8 cellular contexts compared by ENCODE assay signal in genomic region chr1:12276225-12276624, GRCh38. TPM values are rescaled to one million over a fixed set of nuclear protein-coding genes. Genes with fewer than 3 reads are reported as not detected.
DNase-seq lines count a peak whose midpoint lies in the region; ATAC-seq and TF ChIP-seq lines count a peak whose summit lies in the region.

No MANE protein-coding gene starts in this region.

- DNase-seq in NOMO-1 treated with DMSO at 0.1 percent for 48 hours (lab: John Stamatoyannopoulos, UW; ENCODE audit: unreplicated experiment) (peak; percentile 21), NOMO-1 (lab: John Stamatoyannopoulos, UW; ENCODE audit: unreplicated experiment in 2 of 2) (no peak), hepatocyte (ENCODE audit: low spot score) (peak; percentile 42), suprapubic skin (ENCODE audit: low spot score in 2 of 2) (no peak), NCI-H2081 treated with DMSO at 0.1 percent for 48 hours (lab: John Stamatoyannopoulos, UW) (no peak), dorsolateral prefrontal cortex (no peak)

- H3K4me3 ChIP-seq in hepatocyte (no peak overlapping the region), suprapubic skin (no peak overlapping the region), dorsolateral prefrontal cortex (no peak overlapping the region)

- no peaks in the 10 kb centered on the region for H4K20me1 ChIP-seq in hepatocyte (ENCODE audit: insufficient read depth, poor library complexity, severe bottlenecking)

- H3K4me2 ChIP-seq in hepatocyte, result no peak overlapping the region

- WGBS in hepatocyte (ENCODE audit: low lambda C conversion rate, missing lambda C conversion rate), result 68% methylated on average over 7 of the region's 7 CpGs
- 63% methylated on average over 7 of the region's 7 CpGs for WGBS in suprapubic skin

- TF ChIP-seq CTCF in VCaP (conservative IDR thresholded peaks at IDR 0.05), result peak; percentile 58
- peak; percentile 51 for TF ChIP-seq CTCF in hepatocyte (IDR thresholded peaks at IDR 0.05; ENCODE audit: poor library complexity)
- peak; percentile 12 to 48 for TF ChIP-seq CTCF in suprapubic skin (IDR thresholded peaks at IDR 0.05)
- TF ChIP-seq CTCF in dorsolateral prefrontal cortex (IDR thresholded peaks at IDR 0.05 in 54 of 56, conservative IDR thresholded peaks at IDR 0.05 in 2 of 56; ENCODE audit: low read depth in 1 of 56, partially characterized antibody in 56 of 56), result peak in 24 of 56 donors; percentile 8 to 39 (median 24)

- no peak for TF ChIP-seq EP300 in suprapubic skin (IDR thresholded peaks at IDR 0.05)

- intact Hi-C loops in dorsolateral prefrontal cortex (cut with DNase I), result no loop called here

- H3K27ac ChIP-seq in VCaP (no peak overlapping the region), hepatocyte (no peak overlapping the region), suprapubic skin (no peak overlapping the region), dorsolateral prefrontal cortex (no peak overlapping the region)

- no peak for TF ChIP-seq POLR2A in suprapubic skin (IDR thresholded peaks at IDR 0.05)

- H2AFZ ChIP-seq in hepatocyte, result no peak overlapping the region

- H3K4me1 ChIP-seq in hepatocyte (ENCODE audit: insufficient read depth) (no peaks in the 10 kb centered on the region), suprapubic skin (no peaks in the 10 kb centered on the region)

- H3K27me3 ChIP-seq in hepatocyte, result no peaks in the 10 kb centered on the region
- H3K27me3 ChIP-seq in suprapubic skin, result no peaks in the 10 kb centered on the region
- H3K27me3 ChIP-seq in dorsolateral prefrontal cortex, result no peaks in the 10 kb centered on the region

- H3K9me3 ChIP-seq in hepatocyte (ENCODE audit: low read depth), result no peaks in the 10 kb centered on the region
- H3K9me3 ChIP-seq in suprapubic skin, result no peaks in the 10 kb centered on the region

- H3K36me3 ChIP-seq in hepatocyte (replicated peaks; ENCODE audit: insufficient read depth, low read depth), result no peaks in the 10 kb centered on the region
- peaks cover 88% of the 10 kb centered on the region for H3K36me3 ChIP-seq in suprapubic skin

- no peaks in the 10 kb centered on the region for H3K79me2 ChIP-seq in hepatocyte

- ATAC-seq in HG03175 (IDR thresholded peaks at IDR 0.05; ENCODE audit: unreplicated experiment), result no peak

- no peaks in the 10 kb centered on the region for H3K9me2 ChIP-seq in hepatocyte (replicated peaks; ENCODE audit: insufficient read depth)

RNA-seq across cellular contexts. Expression of gene VPS13D, which starts 46.4 kb away (rescaled TPM):
- total RNA-seq in hepatocyte, result 32.2 and 32.8 TPM in 2 replicates
- polyA plus RNA-seq in hepatocyte, result 7.3 and 10.7 TPM in 2 replicates
- 100 to 1,000 TPM in 3 of 4 donors, 10 to 100 TPM in 1; 94.4 to 472 (median 163) TPM for total RNA-seq in suprapubic skin
- total RNA-seq in dorsolateral prefrontal cortex, result 100 to 1,000 TPM in 119 of 120 experiments, 10 to 100 TPM in 1; 83.9 to 199 (median 129) TPM

Comparison
In these comparisons a context has a peak if more than half of its experiments do, and no peak if none do; other contexts are left out.
1. DNase-seq: peak in NOMO-1 treated with DMSO at 0.1 percent for 48 hours (single experiment) and hepatocyte (single experiment); none in NOMO-1 (0 of 2), suprapubic skin (0 of 2), NCI-H2081 treated with DMSO at 0.1 percent for 48 hours (single experiment) and dorsolateral prefrontal cortex (0 of 10).